Comparison of ENCODE assay signal across 8 cellular contexts in the genomic region with DNA sequence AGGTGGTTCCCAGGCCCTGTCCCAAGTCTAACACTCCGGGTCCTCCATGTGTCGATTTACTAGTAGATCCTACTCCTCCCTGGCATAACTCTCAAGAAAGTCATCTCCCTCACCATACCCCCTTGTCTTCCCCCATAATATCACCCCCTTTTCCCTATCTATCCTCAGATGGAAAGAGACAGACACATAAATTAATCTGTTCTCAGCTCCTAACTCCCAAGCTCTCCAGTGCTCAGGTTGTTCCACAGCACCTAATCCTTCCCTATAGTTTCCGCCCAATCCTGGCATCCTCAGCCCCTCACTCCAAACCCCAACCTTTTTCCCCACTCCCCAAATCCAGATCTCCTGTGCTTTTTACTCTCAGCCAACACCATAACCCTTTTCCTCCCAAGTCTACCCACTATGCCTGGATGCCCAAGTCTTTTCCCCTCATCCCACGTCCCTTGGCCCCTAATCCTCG. TPM values are rescaled to one million over a fixed set of nuclear protein-coding genes. Genes with fewer than 3 reads are reported as not detected.
DNase-seq lines count a peak whose midpoint lies in the region; ATAC-seq and TF ChIP-seq lines count a peak whose summit lies in the region.

No MANE protein-coding gene starts in this region.

- peaks cover 57% of the 10 kb centered on the region for H3K79me2 ChIP-seq in SU-DHL-6 (ENCODE audit: insufficient read depth, low read length)

- TF ChIP-seq CTCF in SU-DHL-6 (IDR thresholded peaks at IDR 0.05; ENCODE audit: insufficient read depth, low read length, poor library complexity, severe bottlenecking) (no peak), foreskin keratinocyte (conservative IDR thresholded peaks at IDR 0.05) (no peak)

- peak overlapping the region; percentile 88 for H3K9ac ChIP-seq in SU-DHL-6 (ENCODE audit: low read length)

- peaks cover 10% of the 10 kb centered on the region; the same call in 1 of the 2 replicates for H3F3A ChIP-seq in SU-DHL-6 (ENCODE audit: insufficient read depth)

- no peaks in the 10 kb centered on the region for H3K9me3 ChIP-seq in SU-DHL-6 (ENCODE audit: insufficient read depth, low read length)

- peak overlapping the region; percentile 14; the same call in 1 of the 2 replicates for H3K27ac ChIP-seq in SU-DHL-6 (ENCODE audit: low read depth, low read length)
- peak overlapping the region; percentile 79 for H3K27ac ChIP-seq in foreskin keratinocyte

- H3K4me3 ChIP-seq in H7 (ENCODE audit: insufficient read depth, low read depth, low read length): peak overlapping the region; percentile 72
- peak overlapping the region; percentile 80 for H3K4me3 ChIP-seq in SU-DHL-6 (ENCODE audit: insufficient read depth, low read length, poor library complexity, severe bottlenecking)
- peak overlapping the region; percentile 91 for H3K4me3 ChIP-seq in skeletal muscle cell (ENCODE audit: low read depth, low read length)

- no peaks in the 10 kb centered on the region for H3K27me3 ChIP-seq in H7 (ENCODE audit: control insufficient read depth, insufficient read depth, low read length)
- no peaks in the 10 kb centered on the region for H3K27me3 ChIP-seq in SU-DHL-6 (ENCODE audit: low read length)
- H3K27me3 ChIP-seq in foreskin keratinocyte: no peaks in the 10 kb centered on the region

- H3K4me1 ChIP-seq in foreskin keratinocyte: no peaks in the 10 kb centered on the region

- H3K36me3 ChIP-seq in H7 (replicated peaks; ENCODE audit: control insufficient read depth, insufficient read depth, low read length): no peaks in the 10 kb centered on the region
- H3K36me3 ChIP-seq in SU-DHL-6 (ENCODE audit: low read length): 0 out of 2 replicates have a peak, but pooled peaks cover 3% of the 10 kb centered on the region

- peak overlapping the region; percentile 77 for H3K4me2 ChIP-seq in SU-DHL-6 (ENCODE audit: low read depth, low read length, poor library complexity, severe bottlenecking)

- H4K20me1 ChIP-seq in SU-DHL-6 (ENCODE audit: low read depth, low read length): peaks cover 5% of the 10 kb centered on the region; the same call in 1 of the 2 replicates

- DNase-seq in H7: no peak
- no peak for DNase-seq in foreskin keratinocyte
- DNase-seq in skeletal muscle cell (ENCODE audit: low read depth): no peak
- no peak for DNase-seq in activated gamma-delta T cell treated with Interleukin-2 at 50 U/mL for 16 hours
- DNase-seq in NCI-H446 treated with DMSO at 0.1 percent for 48 hours (lab: John Stamatoyannopoulos, UW): no peak
- DNase-seq in HK-2 (ENCODE audit: unreplicated experiment): no peak

- H3K9me2 ChIP-seq in SU-DHL-6 (replicated peaks; ENCODE audit: insufficient read depth, low read length): no peaks in the 10 kb centered on the region

- ATAC-seq in foreskin keratinocyte (no peak), GM19351 (IDR thresholded peaks at IDR 0.05; ENCODE audit: unreplicated experiment) (no peak)

- H2AFZ ChIP-seq in SU-DHL-6 (ENCODE audit: low read depth, low read length, severe bottlenecking): peak overlapping the region; percentile 58

RNA-seq across cellular contexts. Expression of a gene that starts 0.8 kb away (rescaled TPM):
- 42.2 and 50.4 TPM in 2 replicates for total RNA-seq in H7 (2014; rRNA removed; shearing (Covaris generic))
- total RNA-seq in foreskin keratinocyte: 64.5 and 64.9 TPM in 2 replicates
- polyA plus RNA-seq in foreskin keratinocyte: 41.3 and 45.0 TPM in 2 replicates
